Comparison of ENCODE assay signal across 12 cellular contexts in the genomic region with DNA sequence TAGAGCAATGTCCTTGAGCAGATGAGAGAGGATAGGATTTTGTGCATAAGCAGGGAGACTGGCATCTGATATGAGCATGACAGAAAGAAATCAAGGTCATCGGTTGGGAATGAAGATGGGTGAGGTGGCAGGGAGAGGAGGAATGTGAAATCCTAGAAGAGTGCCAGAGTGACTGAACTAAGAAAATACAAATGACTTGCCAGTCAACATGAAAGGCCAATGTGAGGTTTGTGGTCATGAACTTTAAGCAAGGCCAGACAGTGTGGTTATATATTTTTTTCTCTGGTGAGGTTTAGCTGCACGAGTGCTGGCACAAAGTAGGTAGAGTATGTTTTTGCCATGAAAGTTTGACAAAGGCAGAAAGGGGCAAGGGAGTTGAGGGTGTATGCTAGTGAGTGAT. TPM values are rescaled to one million over a fixed set of nuclear protein-coding genes. Genes with fewer than 3 reads are reported as not detected.
A peak's percentile ranks its signal among the peaks of the same experiment; 100 is the strongest.
DNase-seq lines count a peak whose midpoint lies in the region; ATAC-seq, FAIRE-seq and TF ChIP-seq lines count a peak whose summit lies in the region.
"Had no signal": no experiment of that assay in that cellular context is flagged by ENCODE, and none has a peak within 500 bp of the region (broad histone marks: within the 10 kb centered on the region; RNA-seq: fewer than 3 reads in every experiment).

No MANE protein-coding gene starts in this region.

- TF ChIP-seq CTCF in Calu3 (IDR thresholded peaks at IDR 0.05; ENCODE audit: unreplicated experiment) (no peak), HFFc6 (IDR thresholded peaks at IDR 0.05) (no peak)

- no peaks in the 10 kb centered on the region for H3K4me1 Mint-ChIP-seq in immature natural killer cell
- no peaks in the 10 kb centered on the region for H3K4me1 Mint-ChIP-seq in Calu3 (ENCODE audit: low read depth, unreplicated experiment)
- H3K4me1 Mint-ChIP-seq in HFFc6 (ENCODE audit: low read depth), result no peaks in the 10 kb centered on the region

- no peaks in the 10 kb centered on the region for H3K9me3 Mint-ChIP-seq in immature natural killer cell
- no peaks in the 10 kb centered on the region for H3K9me3 Mint-ChIP-seq in Calu3 (ENCODE audit: low read depth, unreplicated experiment)
- H3K9me3 Mint-ChIP-seq in HFFc6, result no peaks in the 10 kb centered on the region
- H3K9me3 Mint-ChIP-seq: activated B cell treated with CpG ODN at 0.5 μM for 24 hours had no signal

- BruUV-seq in Calu3 (replicated peaks; lab: Mats Ljungman, UMichigan), result no TSS peak

- H3K27me3 Mint-ChIP-seq in immature natural killer cell (ENCODE audit: low read depth in 3 of 3) (peaks cover 0 to 4% (median 0%) of the 10 kb centered on the region in 3 donors), Calu3 (ENCODE audit: unreplicated experiment) (no peaks in the 10 kb centered on the region), HFFc6 (ENCODE audit: insufficient read depth) (peaks cover 2% of the 10 kb centered on the region; the same call in 1 of the 2 replicates)
- H3K27me3 Mint-ChIP-seq: activated B cell treated with CpG ODN at 0.5 μM for 24 hours had no signal

- H3K27ac Mint-ChIP-seq in immature natural killer cell, result no peak overlapping the region
- no peak overlapping the region for H3K27ac Mint-ChIP-seq in Calu3 (ENCODE audit: unreplicated experiment)
- H3K27ac Mint-ChIP-seq in HFFc6, result no peak overlapping the region
- H3K27ac Mint-ChIP-seq: activated B cell treated with CpG ODN at 0.5 μM for 24 hours had no signal

- CTCF ChIA-PET in Calu3 (lab: Charles Lee), result no interaction called here

- no peak for TF ChIP-seq POLR2A in GM12892 (IDR thresholded peaks at IDR 0.05; ENCODE audit: low read depth, low read length)

- H3K4me3 Mint-ChIP-seq in immature natural killer cell (no peak overlapping the region), Calu3 (ENCODE audit: low read depth, unreplicated experiment) (no peak overlapping the region), HFFc6 (no peak overlapping the region)
- H3K4me3 Mint-ChIP-seq: activated B cell treated with CpG ODN at 0.5 μM for 24 hours had no signal

- ATAC-seq in GM21381 (IDR thresholded peaks at IDR 0.05; ENCODE audit: unreplicated experiment) (peak; percentile 85), HG03558 (IDR thresholded peaks at IDR 0.05; ENCODE audit: extremely low read depth, unreplicated experiment) (peak; percentile 83)
- ATAC-seq: K562 had no signal

- peak; percentile 77 for FAIRE-seq in GM12892 (lab: Jason Lieb, UNC)
- FAIRE-seq: H1, K562 had no signal

- no peak for DNase-seq in GM12892 (ENCODE audit: insufficient read length)
- DNase-seq in immature natural killer cell, result peak in 2 of 3 donors; percentile 20 to 23
- no peak for DNase-seq in Calu3
- no peak for DNase-seq in dermis blood vessel endothelial cell
- DNase-seq in SKM-1 treated with dmso at 0.1 percent for 144 hours (lab: John Stamatoyannopoulos, UW; ENCODE audit: unreplicated experiment), result no peak
- DNase-seq in HFFc6, result no peak
- DNase-seq: activated B cell treated with CpG ODN at 0.5 μM for 24 hours, amygdala had no signal

- no peaks in the 10 kb centered on the region for H3K36me3 Mint-ChIP-seq in immature natural killer cell
- H3K36me3 Mint-ChIP-seq in Calu3 (ENCODE audit: insufficient read depth, unreplicated experiment), result no peaks in the 10 kb centered on the region
- no peaks in the 10 kb centered on the region for H3K36me3 Mint-ChIP-seq in HFFc6 (ENCODE audit: low read depth)

- intact Hi-C loops in Calu3 (cut with micrococcal nuclease; ENCODE audit: unreplicated experiment), result no loop called here

RNA-seq across cellular contexts. Expression of a gene that starts 21.2 kb away (rescaled TPM):
- 2.4 TPM for polyA plus RNA-seq in GM12892 (2012; ENCODE audit: missing spikeins)
- 1 to 10 TPM in 1 of 3 donors, under 1 TPM in 2; 0.91 to 2.4 (median 0.99) TPM for polyA plus RNA-seq in immature natural killer cell
- total RNA-seq in Calu3 (2022), result 7.4 and 8.9 TPM in 2 replicates
- total RNA-seq in dermis blood vessel endothelial cell, result 4.0 and 7.8 TPM in 2 replicates
- 1 to 10 TPM; 4.4 to 7.2 (median 5.4) TPM for total RNA-seq in HFFc6 (2021; fragmentation: NEBNext Ultra II Directional; extraction: Animal tissue kit (Norgen Biotek cat#: 25700))
- total RNA-seq: K562 had no signal

RNA-seq across cellular contexts. Expression of a gene that starts 41.0 kb away (rescaled TPM):
- 46.3 TPM for polyA plus RNA-seq in GM12892 (2012; ENCODE audit: missing spikeins)
- 10 to 100 TPM; 24.3 to 48.0 (median 42.0) TPM for polyA plus RNA-seq in immature natural killer cell
- 24.8 and 33.4 TPM in 2 replicates for total RNA-seq in Calu3 (2022)
- total RNA-seq in dermis blood vessel endothelial cell, result 76.5 and 77.1 TPM in 2 replicates
- total RNA-seq in HFFc6 (2021; fragmentation: NEBNext Ultra II Directional; extraction: Animal tissue kit (Norgen Biotek cat#: 25700)), result 10 to 100 TPM; 19.9 to 33.7 (median 27.5) TPM

Comparison
In these comparisons a context has a peak if more than half of its experiments do, and no peak if none do; other contexts are left out.
1. DNase-seq: peak in immature natural killer cell (2 of 3); none in GM12892 (single experiment), Calu3 (single experiment), dermis blood vessel endothelial cell (single experiment), SKM-1 treated with dmso at 0.1 percent for 144 hours (single experiment) and HFFc6 (single experiment).